Comparison of ENCODE assay signal across 20 cellular contexts in the genomic region with DNA sequence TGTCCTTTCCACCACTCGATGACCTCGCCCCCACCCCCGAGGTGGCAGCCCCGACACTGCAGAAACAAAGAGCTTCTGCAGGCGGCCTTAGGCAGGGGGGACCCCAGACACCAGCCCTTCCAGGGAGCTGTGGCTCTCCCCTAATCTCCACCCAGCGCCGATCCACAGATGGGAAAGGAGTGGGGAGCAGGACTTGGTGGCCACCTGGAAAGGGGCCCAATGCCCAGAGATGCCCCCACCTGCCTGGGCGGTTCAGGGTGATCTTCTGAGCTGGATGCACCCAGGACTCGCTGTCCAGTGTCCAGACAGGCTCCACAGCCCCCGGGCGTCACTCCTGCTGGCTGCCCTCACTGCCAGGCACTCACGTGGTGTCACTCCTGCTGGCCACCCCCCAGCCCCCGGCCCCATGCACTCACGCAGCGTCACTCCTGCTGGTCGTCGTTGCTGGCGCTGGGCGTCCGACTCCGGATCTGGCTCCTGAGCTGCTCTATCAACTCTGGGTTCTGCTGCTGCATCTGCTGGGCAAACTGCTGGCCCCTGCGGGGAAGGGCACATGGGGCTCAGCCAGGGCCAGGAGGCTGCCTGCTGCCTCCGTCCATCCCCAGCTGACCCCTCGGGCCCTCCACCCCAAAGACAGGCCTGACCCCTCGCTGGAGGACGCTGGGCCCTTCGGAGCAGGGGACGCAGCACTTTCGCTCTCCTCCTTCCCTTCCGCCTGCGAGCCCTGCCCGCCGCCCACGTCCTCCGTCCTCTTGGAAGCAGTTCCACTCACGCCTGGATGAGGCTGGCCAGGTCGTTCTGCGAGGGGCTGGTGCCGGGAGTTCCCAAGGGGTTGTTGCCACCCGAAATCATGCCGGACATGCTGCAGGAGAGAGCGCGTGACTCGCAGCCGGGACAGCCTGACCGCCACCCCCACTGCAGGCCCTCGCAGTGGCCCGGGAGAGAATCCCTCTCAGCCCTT. TPM values are rescaled to one million over a fixed set of nuclear protein-coding genes. Genes with fewer than 3 reads are reported as not detected.
DNase-seq lines count a peak whose midpoint lies in the region; ATAC-seq and TF ChIP-seq lines count a peak whose summit lies in the region.
"Had no signal": no experiment of that assay in that cellular context is flagged by ENCODE, and none has a peak within 500 bp of the region (broad histone marks: within the 10 kb centered on the region; RNA-seq: fewer than 3 reads in every experiment).

No MANE protein-coding gene starts in this region.

- H3K27me3 Mint-ChIP-seq in stimulated activated naive B cell treated with anti-CD40 and anti-IgM and Interleukin-4, amounts not matched to agents 10 μg/mL and 1 μg/mL and 100 μg/mL, for 72 hours: no peaks in the 10 kb centered on the region
- no peaks in the 10 kb centered on the region for H3K27me3 Mint-ChIP-seq in type B pancreatic cell
- H3K27me3 Mint-ChIP-seq: CD4-positive, alpha-beta T cell; IgD-negative memory B cell had no signal

- peaks cover 16% of the 10 kb centered on the region for H3K36me3 ChIP-seq in H7 (replicated peaks; ENCODE audit: control insufficient read depth, insufficient read depth, low read length)

- peak; percentile 54 for DNase-seq in H7
- no peak for DNase-seq in stimulated activated naive B cell treated with anti-CD40 and anti-IgM and Interleukin-4, amounts not matched to agents 10 μg/mL and 1 μg/mL and 100 μg/mL, for 72 hours
- no peak for DNase-seq in HT-29 (ENCODE audit: low spot score)
- no peak for DNase-seq in type B pancreatic cell (ENCODE audit: extremely low spot score, unreplicated experiment)
- DNase-seq: BE2C; CD4-positive, alpha-beta T cell; COR-L47; DND-41; NCI-H1105; NCI-H146; NCI-H2029; NCI-H2227 treated with DMSO at 0.1 percent for 48 hours; NCI-H510A; PC-9; RPMI8226; SHP77 treated with DMSO at 0.1 percent for 48 hours had no signal

- no peak overlapping the region for H3K4me3 ChIP-seq in H7 (ENCODE audit: insufficient read depth, low read depth, low read length)
- H3K4me3 ChIP-seq: GM23338, PC-9, SK-N-MC had no signal

- TF ChIP-seq CTCF in type B pancreatic cell (conservative IDR thresholded peaks at IDR 0.05): no peak

- no peaks in the 10 kb centered on the region for H3K27me3 ChIP-seq in H7 (ENCODE audit: control insufficient read depth, insufficient read depth, low read length)
- H3K27me3 ChIP-seq: BE2C had no signal

- H3K27ac Mint-ChIP-seq in stimulated activated naive B cell treated with anti-CD40 and anti-IgM and Interleukin-4, amounts not matched to agents 10 μg/mL and 1 μg/mL and 100 μg/mL, for 72 hours: peak overlapping the region; percentile 94
- H3K27ac Mint-ChIP-seq in type B pancreatic cell: no peak overlapping the region
- H3K27ac Mint-ChIP-seq: CD4-positive, alpha-beta T cell; GM23338 had no signal

- ATAC-seq in esophagus mucosa: peak; percentile 4
- ATAC-seq in stimulated activated naive B cell treated with anti-CD40 and anti-IgM and Interleukin-4, amounts not matched to agents 10 μg/mL and 1 μg/mL and 100 μg/mL, for 72 hours (replicated peaks): no peak
- ATAC-seq: GM23338 had no signal

- H3K9me3 Mint-ChIP-seq in stimulated activated naive B cell treated with anti-CD40 and anti-IgM and Interleukin-4, amounts not matched to agents 10 μg/mL and 1 μg/mL and 100 μg/mL, for 72 hours: no peaks in the 10 kb centered on the region
- H3K9me3 Mint-ChIP-seq in type B pancreatic cell: no peaks in the 10 kb centered on the region
- H3K9me3 Mint-ChIP-seq: CD4-positive, alpha-beta T cell; GM23338; IgD-negative memory B cell had no signal

- H3K4me1 Mint-ChIP-seq in stimulated activated naive B cell treated with anti-CD40 and anti-IgM and Interleukin-4, amounts not matched to agents 10 μg/mL and 1 μg/mL and 100 μg/mL, for 72 hours: peaks cover 2 to 13% of the 10 kb centered on the region in 2 donors
- H3K4me1 Mint-ChIP-seq in type B pancreatic cell (ENCODE audit: unreplicated experiment): no peaks in the 10 kb centered on the region
- H3K4me1 Mint-ChIP-seq: GM23338 had no signal

- no peak overlapping the region for H3K4me3 Mint-ChIP-seq in stimulated activated naive B cell treated with anti-CD40 and anti-IgM and Interleukin-4, amounts not matched to agents 10 μg/mL and 1 μg/mL and 100 μg/mL, for 72 hours
- no peak overlapping the region for H3K4me3 Mint-ChIP-seq in type B pancreatic cell
- H3K4me3 Mint-ChIP-seq: CD4-positive, alpha-beta T cell; GM23338; IgD-negative memory B cell had no signal

- peaks cover 63 to 77% of the 10 kb centered on the region in 2 donors for H3K36me3 Mint-ChIP-seq in stimulated activated naive B cell treated with anti-CD40 and anti-IgM and Interleukin-4, amounts not matched to agents 10 μg/mL and 1 μg/mL and 100 μg/mL, for 72 hours
- peaks cover 3% of the 10 kb centered on the region for H3K36me3 Mint-ChIP-seq in type B pancreatic cell

RNA-seq across cellular contexts. Expression of gene SLC39A3, which starts 17.4 kb away (rescaled TPM):
- 42.5 and 45.8 TPM in 2 replicates for total RNA-seq in H7 (2014; rRNA removed; shearing (Covaris generic))
- total RNA-seq in esophagus mucosa: 21.0 TPM
- 43.0 and 45.5 TPM in 2 replicates for total RNA-seq in HT-29 (2014; rRNA removed; shearing (Covaris generic))
- total RNA-seq in type B pancreatic cell (ENCODE audit: low replicate concordance): 32.0 and 33.1 TPM in 2 replicates

RNA-seq across cellular contexts. Expression of gene SGTA, which starts 25.9 kb away (rescaled TPM):
- total RNA-seq in H7 (2014; rRNA removed; shearing (Covaris generic)): 97.4 and 103 TPM in 2 replicates
- 32.4 TPM for total RNA-seq in esophagus mucosa
- 122 and 127 TPM in 2 replicates for total RNA-seq in HT-29 (2014; rRNA removed; shearing (Covaris generic))
- total RNA-seq in type B pancreatic cell (ENCODE audit: low replicate concordance): 55.9 and 64.4 TPM in 2 replicates

RNA-seq across cellular contexts. Expression of gene THOP1, which starts 28.1 kb away (rescaled TPM):
- 206 and 287 TPM in 2 replicates for total RNA-seq in H7 (2014; rRNA removed; shearing (Covaris generic))
- total RNA-seq in esophagus mucosa (50.3 TPM), type B pancreatic cell (ENCODE audit: low replicate concordance) (85.9 and 109 TPM in 2 replicates)
- 271 and 308 TPM in 2 replicates for total RNA-seq in HT-29 (2014; rRNA removed; shearing (Covaris generic))

RNA-seq across cellular contexts. Expression of gene DIRAS1, which starts 36.0 kb away (rescaled TPM):
- 8.2 and 12.2 TPM in 2 replicates for total RNA-seq in H7 (2014; rRNA removed; shearing (Covaris generic))
- 1.00 TPM for total RNA-seq in esophagus mucosa
- not detected in 2 replicates for total RNA-seq in HT-29 (2014; rRNA removed; shearing (Covaris generic))
- 5.9 and 10.4 TPM in 2 replicates for total RNA-seq in type B pancreatic cell (ENCODE audit: low replicate concordance)
- total RNA-seq: CD4-positive, alpha-beta T cell had no signal

RNA-seq across cellular contexts. Expression of gene GNG7, which starts 54.7 kb away (rescaled TPM):
- total RNA-seq in H7 (2014; rRNA removed; shearing (Covaris generic)): 1.1 and 1.5 TPM in 2 replicates
- total RNA-seq in esophagus mucosa (0.68 TPM), type B pancreatic cell (ENCODE audit: low replicate concordance) (3.8 and 12.2 TPM in 2 replicates)
- 0.03 and 0.23 TPM in 2 replicates for total RNA-seq in HT-29 (2014; rRNA removed; shearing (Covaris generic))
